ENCODE assay signal across 8 cellular contexts in the genomic region with DNA sequence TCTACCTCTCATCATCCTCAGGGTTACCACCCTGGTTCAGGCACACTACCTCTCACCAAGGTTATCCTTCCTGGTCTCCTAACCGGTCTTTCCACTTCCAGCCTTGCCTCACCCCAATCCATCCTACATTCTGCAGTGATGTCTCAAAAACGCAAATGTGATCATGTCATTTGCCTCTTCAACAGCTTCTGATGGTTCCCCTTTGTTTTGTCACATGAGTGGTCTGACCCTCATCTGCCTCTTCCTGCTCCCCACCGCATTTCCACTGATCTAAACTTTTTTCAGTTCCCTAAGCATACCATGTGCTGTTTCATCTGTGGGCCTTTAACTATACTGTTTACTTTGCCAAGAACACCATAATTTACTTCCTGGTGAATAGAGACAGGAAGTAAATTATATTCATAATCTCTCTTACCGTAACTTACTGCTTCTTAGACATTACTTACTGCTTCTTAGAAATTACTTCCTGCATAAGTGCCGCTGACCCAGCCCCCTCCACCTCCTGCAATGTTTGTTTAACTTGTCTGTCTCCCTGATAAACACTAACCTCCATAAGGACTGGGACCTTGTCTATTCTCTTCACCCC. TPM values are rescaled to one million over a fixed set of nuclear protein-coding genes. Genes with fewer than 3 reads are reported as not detected.
DNase-seq lines count a peak whose midpoint lies in the region; ATAC-seq, FAIRE-seq and TF ChIP-seq lines count a peak whose summit lies in the region.

No MANE protein-coding gene starts in this region.

- no peak overlapping the region for H2BK5ac ChIP-seq in H1 (ENCODE audit: low read depth, low read length)

- H3K14ac ChIP-seq in H1 (ENCODE audit: insufficient read length): no peak overlapping the region

- no peak for TF ChIP-seq CTCF in H1 (IDR thresholded peaks at IDR 0.05; ENCODE audit: control extremely low read depth in 1 of 3, insufficient read depth in 1 of 3, low read depth in 1 of 3, low read length in 3 of 3)
- no peak for TF ChIP-seq CTCF in transverse colon (IDR thresholded peaks at IDR 0.05)

- peaks cover 6% of the 10 kb centered on the region for H3K4me1 ChIP-seq in CD4-positive, CD25-positive, alpha-beta regulatory T cell (ENCODE audit: control insufficient read depth, insufficient read depth, low read length, poor library complexity, severe bottlenecking)
- H3K4me1 ChIP-seq in H1 (replicated peaks in 1 of 4; ENCODE audit: control insufficient read depth in 3 of 4, insufficient read depth in 4 of 4, low read length in 3 of 4) (peaks cover 0 to 14% (median 7%) of the 10 kb centered on the region in 4 experiments; a peak in 3 of 7 replicates), transverse colon (peaks cover 8 to 34% (median 25%) of the 10 kb centered on the region in 4 donors)

- H3K79me2 ChIP-seq in H1 (ENCODE audit: control insufficient read depth in 1 of 2, insufficient read depth in 2 of 2, low read length in 2 of 2): no peaks in the 10 kb centered on the region

- no peak overlapping the region for H2BK12ac ChIP-seq in H1 (ENCODE audit: low read depth, low read length)

- peaks cover 0 to 8% (median 5%) of the 10 kb centered on the region in 4 donors for H3K4me1 Mint-ChIP-seq in CD4-positive, CD25-positive, alpha-beta regulatory T cell

- no peak overlapping the region for H3K23ac ChIP-seq in H1 (ENCODE audit: insufficient read length)

- TF ChIP-seq POLR2A in H1 (IDR thresholded peaks at IDR 0.05; ENCODE audit: control extremely low read depth in 1 of 2, low read depth in 2 of 2, low read length in 2 of 2): no peak
- peak; percentile 12 for TF ChIP-seq POLR2A in transverse colon (IDR thresholded peaks at IDR 0.05)

- intact Hi-C loops in transverse colon (cut with DNase I; ENCODE audit: low total_unique reads): no loop called here

- no peak overlapping the region for H4K8ac ChIP-seq in H1 (ENCODE audit: extremely low read depth, insufficient read depth, low read length)

- H3K79me1 ChIP-seq in H1 (ENCODE audit: low read depth, low read length): no peaks in the 10 kb centered on the region

- ATAC-seq in CD4-positive, CD25-positive, alpha-beta regulatory T cell (ENCODE audit: low read depth in 2 of 2): peak; percentile 85 to 87
- ATAC-seq in GM19452 (IDR thresholded peaks at IDR 0.05; ENCODE audit: unreplicated experiment): peak; percentile 73

- H3K9me3 ChIP-seq in CD4-positive, CD25-positive, alpha-beta regulatory T cell (ENCODE audit: control insufficient read depth in 2 of 2, low read length in 2 of 2): no peaks in the 10 kb centered on the region
- H3K9me3 ChIP-seq in H1 (ENCODE audit: insufficient read depth in 2 of 2, low read depth in 1 of 2, low read length in 1 of 2): no peaks in the 10 kb centered on the region
- H3K9me3 ChIP-seq in transverse colon: no peaks in the 10 kb centered on the region

- H3K27ac ChIP-seq in CD4-positive, CD25-positive, alpha-beta regulatory T cell (ENCODE audit: insufficient read depth, low read length, poor library complexity, severe bottlenecking): no peak overlapping the region
- H3K27ac ChIP-seq in H1 (ENCODE audit: low read depth, low read length) (no peak overlapping the region), transverse colon (peak overlapping the region; percentile 55 to 77 (median 72))

- H3K27ac Mint-ChIP-seq in CD4-positive, CD25-positive, alpha-beta regulatory T cell: no peak overlapping the region

- no peak for FAIRE-seq in H1 (lab: Jason Lieb, UNC)

- in situ Hi-C loops in transverse colon (cut with MboI; ENCODE audit: low pct_ligation_motif_present in 1 of 4, low pct_unique_long_range_greater_than_20kb in 1 of 4, low sequenced_read_pairs in 3 of 4): loop anchor here in 1 of 4 donors (10.0 to 25.0 kb wide), 2 partner anchors 185 to 358 kb away; no protein-coding TSS in a partner anchor

- H3K4ac ChIP-seq in H1 (replicated peaks; ENCODE audit: insufficient read length, low read depth, low read length): no peak overlapping the region

- WGBS in H1 (ENCODE audit: extremely low coverage in 1 of 2, insufficient coverage in 1 of 2, insufficient read length in 1 of 2, insufficient replicate concordance in 2 of 2, low coverage in 1 of 2, low lambda C conversion rate in 2 of 2, missing lambda C conversion rate in 1 of 2), 2 experiments: 89% methylated on average over 5 of the region's 5 CpGs; no CpG with 5 or more reads in 1 of the 2 experiments
- 21 to 39% methylated on average over 5 of the region's 5 CpGs for WGBS in transverse colon (ENCODE audit: low coverage in 1 of 2), 2 donors

- no peaks in the 10 kb centered on the region for H3K36me3 Mint-ChIP-seq in CD4-positive, CD25-positive, alpha-beta regulatory T cell

- H3K56ac ChIP-seq in H1 (replicated peaks; ENCODE audit: insufficient read length, low read depth, low read length): no peak overlapping the region

- H3K27me3 ChIP-seq in CD4-positive, CD25-positive, alpha-beta regulatory T cell (ENCODE audit: control insufficient read depth, insufficient read depth, low read length): no peaks in the 10 kb centered on the region
- H3K27me3 ChIP-seq in H1 (replicated peaks in 1 of 4; ENCODE audit: control insufficient read depth in 3 of 4, extremely low read depth in 1 of 4, insufficient read depth in 3 of 4, low read length in 3 of 4): no peaks in the 10 kb centered on the region
- H3K27me3 ChIP-seq in transverse colon: no peaks in the 10 kb centered on the region

- no peak overlapping the region for H4K91ac ChIP-seq in H1 (replicated peaks; ENCODE audit: insufficient read length, low read length)

- H2BK20ac ChIP-seq in H1 (ENCODE audit: low read length): no peak overlapping the region

- TF ChIP-seq RAD21 in H1 (IDR thresholded peaks at IDR 0.05 in 1 of 2, conservative IDR thresholded peaks at IDR 0.05 in 1 of 2; ENCODE audit: low read depth in 2 of 2, low read length in 2 of 2): no peak

- no peak overlapping the region for H4K5ac ChIP-seq in H1 (ENCODE audit: insufficient read length, low read depth, low read length)

- peak overlapping the region; percentile 49 for H3K4me3 ChIP-seq in CD4-positive, CD25-positive, alpha-beta regulatory T cell (ENCODE audit: low read depth, low read length)
- H3K4me3 ChIP-seq in H1 (ENCODE audit: extremely low read depth in 1 of 4, insufficient read depth in 2 of 4, low read depth in 3 of 4, low read length in 4 of 4): no peak overlapping the region
- no peak overlapping the region for H3K4me3 ChIP-seq in transverse colon

- POLR2A ChIA-PET in H1 (lab: Charles Lee; ENCODE audit: partially characterized antibody): no interaction called here

- TF ChIP-seq EP300 in H1 (IDR thresholded peaks at IDR 0.05; ENCODE audit: borderline replicate concordance in 1 of 2, low read depth in 2 of 2, low read length in 2 of 2) (no peak), transverse colon (IDR thresholded peaks at IDR 0.05; ENCODE audit: low read depth) (no peak)

- 0 out of 2 replicates have a peak overlapping the region, but pooled peaks have one; percentile 38 for H2BK15ac ChIP-seq in H1 (ENCODE audit: low read length)

- no peaks in the 10 kb centered on the region for H3K23me2 ChIP-seq in H1 (ENCODE audit: low read depth, low read length)

- no peaks in the 10 kb centered on the region for H3K36me3 ChIP-seq in CD4-positive, CD25-positive, alpha-beta regulatory T cell (ENCODE audit: control insufficient read depth, insufficient read depth, low read length)
- H3K36me3 ChIP-seq in H1 (ENCODE audit: control insufficient read depth in 2 of 4, insufficient read depth in 4 of 4, low read length in 3 of 4) (no peaks in the 10 kb centered on the region), transverse colon (no peaks in the 10 kb centered on the region)

- H2AK5ac ChIP-seq in H1 (ENCODE audit: low read depth, low read length): no peak overlapping the region

- no peak overlapping the region; a peak in 1 of 4 replicates for H3K4me2 ChIP-seq in H1 (ENCODE audit: insufficient read depth in 1 of 2, low read depth in 2 of 2, low read length in 2 of 2)

- peaks cover 15% of the 10 kb centered on the region for H3K27me3 Mint-ChIP-seq in CD4-positive, CD25-positive, alpha-beta regulatory T cell

- DNase-seq in CD4-positive, CD25-positive, alpha-beta regulatory T cell: peak in 2 of 3 donors; percentile 16 to 85
- DNase-seq in HPDE6-E6E7 (ENCODE audit: extremely low spot score): peak; percentile 54
- DNase-seq in H1 (ENCODE audit: low read depth in 1 of 2, low spot score in 2 of 2): no peak
- DNase-seq in transverse colon: peak; percentile 36
- no peak for DNase-seq in HUDEP-2 (lab: John Stamatoyannopoulos, UW; ENCODE audit: unreplicated experiment in 76 of 76)
- DNase-seq in SK-N-DZ (ENCODE audit: low spot score): no peak
- DNase-seq in hepatic stellate cell (ENCODE audit: low spot score): no peak

- CTCF ChIA-PET in H1 (lab: Charles Lee; ENCODE audit: partially characterized antibody): no interaction called here

- no peak overlapping the region for H2BK120ac ChIP-seq in H1 (replicated peaks; ENCODE audit: low read depth, low read length)

- H3K9me3 Mint-ChIP-seq in CD4-positive, CD25-positive, alpha-beta regulatory T cell: peaks cover 0 to 1% (median 0%) of the 10 kb centered on the region in 7 donors

- H3K9ac ChIP-seq in H1 (replicated peaks in 1 of 4; ENCODE audit: extremely low read depth in 1 of 4, low read depth in 3 of 4, low read length in 3 of 4): no peak overlapping the region; a peak in 1 of 7 replicates

- no peak overlapping the region for H3K4me3 Mint-ChIP-seq in CD4-positive, CD25-positive, alpha-beta regulatory T cell

- H2AFZ ChIP-seq in H1 (ENCODE audit: low read length): peak overlapping the region; percentile 77; the same call in 1 of the 2 replicates

- no peaks in the 10 kb centered on the region for H4K20me1 ChIP-seq in H1 (replicated peaks in 1 of 2; ENCODE audit: control insufficient read depth in 1 of 2, insufficient read depth in 2 of 2, low read length in 2 of 2)

- 0 out of 2 replicates have a peak overlapping the region, but pooled peaks have one; percentile 14 for H3K18ac ChIP-seq in H1 (ENCODE audit: extremely low read depth, low read length)

TF ChIP-seq in H1, 55 proteins besides CTCF, POLR2A, EP300 and RAD21 (continues in another document):
- TF ChIP-seq MAFK (IDR thresholded peaks at IDR 0.05; ENCODE audit: low read depth, low read length): no peak

RNA-seq across cellular contexts. Expression of gene NSUN7, which starts 27.1 kb away (rescaled TPM):
- total RNA-seq in CD4-positive, CD25-positive, alpha-beta regulatory T cell: 0.59 TPM
- polyA plus RNA-seq in CD4-positive, CD25-positive, alpha-beta regulatory T cell: not detected
- 24.4 and 26.3 TPM in 2 replicates for total RNA-seq in H1 (2021; fragmentation: NEBNext Ultra II Directional; extraction: Animal tissue kit (Norgen Biotek cat#: 25700))
- polyA plus RNA-seq in H1 (2011; rRNA removed): 8.8 and 9.6 TPM in 2 replicates
- 14.1 TPM for polyA plus RNA-seq in H1 (2011; cell fraction: cytosol; rRNA removed)
- polyA plus RNA-seq in H1 (2011; cell fraction: nucleus; rRNA removed): 13.6 TPM
- polyA plus RNA-seq in H1 (2012, experiment 1 of 2): 11.0 to 17.0 TPM (median 13.0 TPM) in 4 replicates
- 6.5 TPM for polyA plus RNA-seq in H1 (2012, experiment 2 of 2)
- 14.6 TPM for polyA plus RNA-seq in H1 (2013, experiment 1 of 2)
- polyA plus RNA-seq in H1 (2013, experiment 2 of 2): 13.1 TPM
- 14.6 and 15.0 TPM in 2 replicates for polyA minus RNA-seq in H1 (2011; rRNA and poly(A)+ RNA removed)
- 18.8 TPM for polyA minus RNA-seq in H1 (2011; cell fraction: cytosol; rRNA and poly(A)+ RNA removed)
- polyA minus RNA-seq in H1 (2011; cell fraction: nucleus; rRNA and poly(A)+ RNA removed): 28.4 TPM
- 10 to 100 TPM in 3 of 4 donors, 1 to 10 TPM in 1; 8.1 to 37.0 (median 17.3) TPM for total RNA-seq in transverse colon
- polyA plus RNA-seq in SK-N-DZ (2014; cell fraction: cytosol; rRNA removed): 0.09 and 0.41 TPM in 2 replicates
- polyA plus RNA-seq in SK-N-DZ (2014; cell fraction: nucleus; rRNA removed): 0.08 TPM in 1 of 2 replicates, not detected in the other

Comparison
In these comparisons a context has a peak if more than half of its experiments do, and no peak if none do; other contexts are left out.
1. DNase-seq: peak in CD4-positive, CD25-positive, alpha-beta regulatory T cell (2 of 3), HPDE6-E6E7 (single experiment) and transverse colon (single experiment); none in H1 (0 of 2), HUDEP-2 (0 of 76), SK-N-DZ (single experiment) and hepatic stellate cell (single experiment).
2. H3K27ac ChIP-seq: peak in transverse colon (4 of 4); none in CD4-positive, CD25-positive, alpha-beta regulatory T cell (single experiment) and H1 (single experiment).